In the genomic region with DNA sequence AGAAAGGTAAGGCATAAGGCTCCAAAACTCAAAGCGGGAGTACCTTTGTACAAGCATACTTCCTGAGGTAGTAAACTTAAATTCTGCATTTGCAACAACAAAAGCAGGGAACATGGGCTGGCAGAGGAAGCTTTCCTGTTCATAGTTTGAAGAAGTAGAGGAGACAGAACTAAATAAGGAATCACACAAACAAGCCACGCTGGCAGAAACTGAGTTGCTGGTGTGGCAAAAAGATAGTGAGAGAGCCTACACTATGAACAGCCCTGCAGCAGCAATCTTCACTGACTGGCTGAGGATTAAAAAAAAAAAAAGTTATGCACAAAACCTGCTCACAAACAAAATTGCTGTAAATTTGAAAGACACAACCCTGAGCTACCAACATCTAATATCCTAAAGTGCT, we compare ENCODE assay signal across 14 cellular contexts. TPM values are rescaled to one million over a fixed set of nuclear protein-coding genes. Genes with fewer than 3 reads are reported as not detected.
DNase-seq lines count a peak whose midpoint lies in the region; ATAC-seq and TF ChIP-seq lines count a peak whose summit lies in the region.
"Had no signal": no experiment of that assay in that cellular context is flagged by ENCODE, and none has a peak within 500 bp of the region (broad histone marks: within the 10 kb centered on the region; RNA-seq: fewer than 3 reads in every experiment).

No MANE protein-coding gene starts in this region.

- no peaks in the 10 kb centered on the region for H3K9me3 Mint-ChIP-seq in CD4-positive, alpha-beta T cell
- H3K9me3 Mint-ChIP-seq in WTC11: no peaks in the 10 kb centered on the region
- H3K9me3 Mint-ChIP-seq: neural crest cell had no signal

- H3K27ac Mint-ChIP-seq in CD4-positive, alpha-beta T cell: peak overlapping the region; percentile 12
- peak overlapping the region; percentile 6; the same call in 1 of the 2 replicates for H3K27ac Mint-ChIP-seq in WTC11

- H3K36me3 ChIP-seq in prostate gland (no peaks in the 10 kb centered on the region), H7 (replicated peaks; ENCODE audit: control insufficient read depth, insufficient read depth, low read length) (no peaks in the 10 kb centered on the region)
- H3K36me3 ChIP-seq: HAP-1 had no signal

- 34% methylated on average over 2 of the region's 2 CpGs for WGBS in prostate gland

- no peak for TF ChIP-seq CTCF in CD4-positive, alpha-beta T cell (IDR thresholded peaks at IDR 0.05)
- TF ChIP-seq CTCF in WTC11 (IDR thresholded peaks at IDR 0.05) (no peak), prostate gland (IDR thresholded peaks at IDR 0.05) (no peak), coronary artery (IDR thresholded peaks at IDR 0.05) (no peak)

- H3K4me1 Mint-ChIP-seq in CD4-positive, alpha-beta T cell (ENCODE audit: low read depth): peaks cover 43% of the 10 kb centered on the region
- H3K4me1 Mint-ChIP-seq in WTC11: peaks cover 14% of the 10 kb centered on the region
- H3K4me1 Mint-ChIP-seq: neural crest cell had no signal

- CTCF ChIA-PET in CD4-positive, alpha-beta T cell (lab: Charles Lee): no interaction called here
- CTCF ChIA-PET in WTC11 (lab: Charles Lee): no interaction called here

- peaks cover 36% of the 10 kb centered on the region for H3K36me3 Mint-ChIP-seq in CD4-positive, alpha-beta T cell (ENCODE audit: low read depth)
- H3K36me3 Mint-ChIP-seq in WTC11: no peaks in the 10 kb centered on the region

- H3K9me3 ChIP-seq in CD4-positive, alpha-beta T cell (ENCODE audit: control insufficient read depth, low read length): no peaks in the 10 kb centered on the region
- no peaks in the 10 kb centered on the region for H3K9me3 ChIP-seq in prostate gland
- H3K9me3 ChIP-seq: HAP-1 had no signal

- H3K27ac ChIP-seq in CD4-positive, alpha-beta T cell (ENCODE audit: low read depth, low read length): no peak overlapping the region
- H3K27ac ChIP-seq in prostate gland (peak overlapping the region in 1 of 2 donors; percentile 43), coronary artery (peak overlapping the region in 1 of 2 donors; percentile 5)

- H3K27me3 ChIP-seq in CD4-positive, alpha-beta T cell (ENCODE audit: control insufficient read depth, insufficient read depth, low read length): no peaks in the 10 kb centered on the region
- H3K27me3 ChIP-seq in prostate gland (replicated peaks; ENCODE audit: insufficient read depth): no peaks in the 10 kb centered on the region
- no peaks in the 10 kb centered on the region for H3K27me3 ChIP-seq in H7 (ENCODE audit: control insufficient read depth, insufficient read depth, low read length)

- no peak overlapping the region for H3K4me3 ChIP-seq in prostate gland
- H3K4me3 ChIP-seq in H7 (ENCODE audit: insufficient read depth, low read depth, low read length): no peak overlapping the region
- no peak overlapping the region for H3K4me3 ChIP-seq in coronary artery
- H3K4me3 ChIP-seq: HAP-1 had no signal

- H3K4me3 Mint-ChIP-seq in CD4-positive, alpha-beta T cell: no peak overlapping the region
- H3K4me3 Mint-ChIP-seq in WTC11: no peak overlapping the region
- H3K4me3 Mint-ChIP-seq: neural crest cell had no signal

- POLR2A ChIA-PET in CD4-positive, alpha-beta T cell (lab: Charles Lee): no interaction called here
- POLR2A ChIA-PET in WTC11 (lab: Charles Lee): interaction anchor here (0.6 kb wide), 1 partner anchor 213 kb away, joined by 3 read pairs; no protein-coding TSS in a partner anchor

- intact Hi-C loops in CD4-positive, alpha-beta T cell (cut with DNase I, micrococcal nuclease): no loop called here
- intact Hi-C loops in left ventricle myocardium superior (cut with micrococcal nuclease) (no loop called here), prostate gland (cut with DNase I) (no loop called here)

- no peak for ATAC-seq in CD4-positive, alpha-beta T cell (ENCODE audit: poor library complexity)
- ATAC-seq in WTC11 (no peak), left ventricle myocardium superior (peak; percentile 86), HG03354 (IDR thresholded peaks at IDR 0.05; ENCODE audit: poor library complexity, severe bottlenecking, unreplicated experiment) (no peak)

- H3K4me1 ChIP-seq in prostate gland (replicated peaks): no peaks in the 10 kb centered on the region
- H3K4me1 ChIP-seq: HAP-1 had no signal

- no peak for DNase-seq in CD4-positive, alpha-beta T cell
- DNase-seq in WTC11 (ENCODE audit: low spot score) (no peak), left ventricle myocardium superior (no peak), prostate gland (ENCODE audit: low spot score) (peak; percentile 10), H7 (no peak), coronary artery (ENCODE audit: low spot score) (no peak), NCI-H226 (no peak)
- DNase-seq: activated gamma-delta T cell treated with Interleukin-2 at 50 U/mL for 16 hours, NCI-H187 treated with DMSO at 0.1 percent for 48 hours, NCI-H82, small intestine had no signal

- no peak for TF ChIP-seq POLR2A in prostate gland (IDR thresholded peaks at IDR 0.05)

- H3K27me3 Mint-ChIP-seq in CD4-positive, alpha-beta T cell: no peaks in the 10 kb centered on the region
- no peaks in the 10 kb centered on the region; the same call in 1 of the 2 replicates for H3K27me3 Mint-ChIP-seq in WTC11 (ENCODE audit: low read depth)

TF ChIP-seq in WTC11, 78 proteins besides CTCF, POLR2A, EP300 and RAD21 (continues in another document):
- TF ChIP-seq, protein P1, sequence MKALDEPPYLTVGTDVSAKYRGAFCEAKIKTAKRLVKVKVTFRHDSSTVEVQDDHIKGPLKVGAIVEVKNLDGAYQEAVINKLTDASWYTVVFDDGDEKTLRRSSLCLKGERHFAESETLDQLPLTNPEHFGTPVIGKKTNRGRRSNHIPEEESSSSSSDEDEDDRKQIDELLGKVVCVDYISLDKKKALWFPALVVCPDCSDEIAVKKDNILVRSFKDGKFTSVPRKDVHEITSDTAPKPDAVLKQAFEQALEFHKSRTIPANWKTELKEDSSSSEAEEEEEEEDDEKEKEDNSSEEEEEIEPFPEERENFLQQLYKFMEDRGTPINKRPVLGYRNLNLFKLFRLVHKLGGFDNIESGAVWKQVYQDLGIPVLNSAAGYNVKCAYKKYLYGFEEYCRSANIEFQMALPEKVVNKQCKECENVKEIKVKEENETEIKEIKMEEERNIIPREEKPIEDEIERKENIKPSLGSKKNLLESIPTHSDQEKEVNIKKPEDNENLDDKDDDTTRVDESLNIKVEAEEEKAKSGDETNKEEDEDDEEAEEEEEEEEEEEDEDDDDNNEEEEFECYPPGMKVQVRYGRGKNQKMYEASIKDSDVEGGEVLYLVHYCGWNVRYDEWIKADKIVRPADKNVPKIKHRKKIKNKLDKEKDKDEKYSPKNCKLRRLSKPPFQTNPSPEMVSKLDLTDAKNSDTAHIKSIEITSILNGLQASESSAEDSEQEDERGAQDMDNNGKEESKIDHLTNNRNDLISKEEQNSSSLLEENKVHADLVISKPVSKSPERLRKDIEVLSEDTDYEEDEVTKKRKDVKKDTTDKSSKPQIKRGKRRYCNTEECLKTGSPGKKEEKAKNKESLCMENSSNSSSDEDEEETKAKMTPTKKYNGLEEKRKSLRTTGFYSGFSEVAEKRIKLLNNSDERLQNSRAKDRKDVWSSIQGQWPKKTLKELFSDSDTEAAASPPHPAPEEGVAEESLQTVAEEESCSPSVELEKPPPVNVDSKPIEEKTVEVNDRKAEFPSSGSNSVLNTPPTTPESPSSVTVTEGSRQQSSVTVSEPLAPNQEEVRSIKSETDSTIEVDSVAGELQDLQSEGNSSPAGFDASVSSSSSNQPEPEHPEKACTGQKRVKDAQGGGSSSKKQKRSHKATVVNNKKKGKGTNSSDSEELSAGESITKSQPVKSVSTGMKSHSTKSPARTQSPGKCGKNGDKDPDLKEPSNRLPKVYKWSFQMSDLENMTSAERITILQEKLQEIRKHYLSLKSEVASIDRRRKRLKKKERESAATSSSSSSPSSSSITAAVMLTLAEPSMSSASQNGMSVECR (CRISPR knock-in tag; IDR thresholded peaks at IDR 0.05; ENCODE audit: borderline replicate concordance): no peak
- TF ChIP-seq ZNF425 (CRISPR knock-in tag; conservative IDR thresholded peaks at IDR 0.05) (no peak), JAZF1 (CRISPR knock-in tag; IDR thresholded peaks at IDR 0.05) (no peak), ZBTB21 (CRISPR knock-in tag; IDR thresholded peaks at IDR 0.05; ENCODE audit: borderline replicate concordance) (no peak), ETV6 (CRISPR knock-in tag; IDR thresholded peaks at IDR 0.05) (no peak)

RNA-seq across cellular contexts. Expression of gene FCHSD2, which starts 46.5 kb away (rescaled TPM):
- total RNA-seq in CD4-positive, alpha-beta T cell: 10 to 100 TPM; 48.6 to 50.7 TPM
- total RNA-seq in WTC11 (2021) (8.4 to 10.1 TPM (median 8.8 TPM) in 3 replicates), left ventricle myocardium superior (32.7 TPM), prostate gland (10 to 100 TPM in 1 of 2 donors, 1 to 10 TPM in 1; 9.9 to 45.3 TPM)
- total RNA-seq in H7 (2014; rRNA removed; shearing (Covaris generic)): 4.6 and 5.9 TPM in 2 replicates
